ENCODE assay signal across 19 cellular contexts in the genomic region with DNA sequence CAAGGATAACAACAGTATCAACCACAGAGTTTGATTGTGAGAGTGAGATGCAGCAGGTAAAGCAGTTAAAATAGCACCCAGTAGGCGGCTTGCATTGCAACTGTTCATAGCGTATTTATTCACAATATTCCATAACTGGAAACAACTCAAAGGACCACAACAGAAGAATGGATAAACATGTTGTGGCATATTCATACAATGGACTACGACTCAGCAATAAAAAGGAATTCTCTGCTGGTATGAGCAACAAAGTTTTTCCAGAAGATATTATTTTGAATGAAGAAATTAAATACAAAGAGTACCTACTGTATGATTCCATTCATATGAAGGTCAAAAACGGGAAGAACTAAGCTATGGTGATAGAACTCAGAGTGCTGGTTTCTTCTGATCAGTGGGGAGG.
"Had no signal": no experiment of that assay in that cellular context is flagged by ENCODE, and none has a peak within 500 bp of the region (broad histone marks: within the 10 kb centered on the region; RNA-seq: fewer than 3 reads in every experiment).

No MANE protein-coding gene starts in this region.

- FAIRE-seq: RCC 7860 had no signal

- H3K4me2 ChIP-seq: SK-N-SH had no signal

- H3K27me3 Mint-ChIP-seq: IgD-negative memory B cell had no signal

- H3K27ac Mint-ChIP-seq: IgD-negative memory B cell had no signal

- H3K9me3 ChIP-seq: SK-N-SH had no signal

- H3K4me3 Mint-ChIP-seq: IgD-negative memory B cell had no signal

- H3K9me3 Mint-ChIP-seq: IgD-negative memory B cell had no signal

- H3K4me1 Mint-ChIP-seq: IgD-negative memory B cell had no signal

- DNase-seq: KBM-7, MV-4-11, NCI-H1048, NCI-H1105, NCI-H1417, NCI-H1436 treated with DMSO at 0.1 percent for 48 hours, NCI-H1694, NCI-H187 treated with DMSO at 0.1 percent for 48 hours, NCI-H2029 treated with DMSO at 0.1 percent for 48 hours, NCI-H2227 treated with DMSO at 0.1 percent for 48 hours, NCI-H524, NCI-H69, NCI-H774, RPMI8226, SHP77, SK-N-SH, SW 1271 had no signal

- H3K9ac ChIP-seq: SK-N-SH had no signal
